1 cellular context compared by ENCODE assay signal in the genomic region with DNA sequence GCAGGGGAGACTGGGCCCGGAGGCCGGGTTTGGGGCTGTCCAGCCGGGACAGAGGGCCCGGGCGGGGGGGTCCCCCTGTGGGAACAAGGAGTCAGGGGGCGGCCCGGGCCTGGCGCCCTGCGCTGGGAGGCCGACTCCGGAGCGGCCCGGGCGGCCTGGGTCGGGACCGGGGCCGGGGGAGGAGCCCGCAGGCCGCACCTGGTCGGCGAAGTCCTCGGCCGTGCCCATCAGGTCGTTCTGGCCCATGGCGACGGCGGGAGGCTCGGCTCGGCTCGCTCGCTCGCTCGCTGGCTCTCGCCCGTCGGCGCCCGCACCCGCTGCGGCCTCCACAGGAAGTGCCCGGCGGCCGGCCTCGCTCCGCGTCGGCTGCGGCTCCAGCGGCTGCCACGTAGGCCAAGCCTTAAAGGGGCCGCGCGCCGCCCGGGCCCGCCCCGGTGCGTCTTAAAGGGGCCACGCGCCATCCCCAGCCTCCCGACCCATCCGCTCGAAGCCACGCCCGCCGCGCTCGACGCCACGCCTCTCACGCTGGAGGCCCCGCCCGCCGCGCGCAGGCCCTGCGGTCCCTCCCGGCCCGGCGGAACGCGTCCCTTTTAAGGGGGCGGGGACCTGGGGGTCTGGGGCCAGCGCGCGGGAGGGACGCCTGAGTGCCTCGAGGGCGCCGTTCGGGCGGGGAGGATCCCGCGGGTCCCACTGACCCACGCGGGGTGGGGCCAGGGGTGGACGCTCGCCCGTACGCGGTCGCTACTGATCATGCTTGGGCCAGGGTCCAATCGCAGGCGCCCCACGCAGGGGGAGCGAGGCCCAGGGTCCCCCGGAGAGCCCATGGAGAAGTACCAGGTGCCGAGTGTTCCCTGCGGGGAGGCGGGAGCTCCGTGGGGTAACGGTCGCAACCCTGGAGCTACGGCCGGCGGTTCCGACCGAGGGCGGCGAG.
TF ChIP-seq lines count a peak whose summit lies in the region.

A gene (plus strand): TSS at position 643 of the 931 bp plus-strand sequence. CDS start 108 bp downstream, at position 751.
A gene (minus strand): TSS at position 337 of the 931 bp plus-strand sequence. CDS start 91 bp downstream, at position 246.

TF ChIP-seq in K562, 482 proteins besides CTCF, POLR2A, EP300 and RAD21 (continued from another document and continues in another):
- TF ChIP-seq, protein P1, sequence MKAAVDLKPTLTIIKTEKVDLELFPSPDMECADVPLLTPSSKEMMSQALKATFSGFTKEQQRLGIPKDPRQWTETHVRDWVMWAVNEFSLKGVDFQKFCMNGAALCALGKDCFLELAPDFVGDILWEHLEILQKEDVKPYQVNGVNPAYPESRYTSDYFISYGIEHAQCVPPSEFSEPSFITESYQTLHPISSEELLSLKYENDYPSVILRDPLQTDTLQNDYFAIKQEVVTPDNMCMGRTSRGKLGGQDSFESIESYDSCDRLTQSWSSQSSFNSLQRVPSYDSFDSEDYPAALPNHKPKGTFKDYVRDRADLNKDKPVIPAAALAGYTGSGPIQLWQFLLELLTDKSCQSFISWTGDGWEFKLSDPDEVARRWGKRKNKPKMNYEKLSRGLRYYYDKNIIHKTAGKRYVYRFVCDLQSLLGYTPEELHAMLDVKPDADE (conservative IDR thresholded peaks at IDR 0.05; ENCODE audit: control insufficient read depth, low read depth, low read length) = peak; percentile 88
- no peak for TF ChIP-seq FOXA1 (IDR thresholded peaks at IDR 0.05; ENCODE audit: borderline replicate concordance)
- TF ChIP-seq GABPB2 (CRISPR knock-in tag; conservative IDR thresholded peaks at IDR 0.05) = no peak
- no peak for TF ChIP-seq ZNF561 (CRISPR knock-in tag; conservative IDR thresholded peaks at IDR 0.05)
- no peak for TF ChIP-seq ESRRB (CRISPR knock-in tag; IDR thresholded peaks at IDR 0.05; ENCODE audit: borderline replicate concordance)
- TF ChIP-seq, protein P2, sequence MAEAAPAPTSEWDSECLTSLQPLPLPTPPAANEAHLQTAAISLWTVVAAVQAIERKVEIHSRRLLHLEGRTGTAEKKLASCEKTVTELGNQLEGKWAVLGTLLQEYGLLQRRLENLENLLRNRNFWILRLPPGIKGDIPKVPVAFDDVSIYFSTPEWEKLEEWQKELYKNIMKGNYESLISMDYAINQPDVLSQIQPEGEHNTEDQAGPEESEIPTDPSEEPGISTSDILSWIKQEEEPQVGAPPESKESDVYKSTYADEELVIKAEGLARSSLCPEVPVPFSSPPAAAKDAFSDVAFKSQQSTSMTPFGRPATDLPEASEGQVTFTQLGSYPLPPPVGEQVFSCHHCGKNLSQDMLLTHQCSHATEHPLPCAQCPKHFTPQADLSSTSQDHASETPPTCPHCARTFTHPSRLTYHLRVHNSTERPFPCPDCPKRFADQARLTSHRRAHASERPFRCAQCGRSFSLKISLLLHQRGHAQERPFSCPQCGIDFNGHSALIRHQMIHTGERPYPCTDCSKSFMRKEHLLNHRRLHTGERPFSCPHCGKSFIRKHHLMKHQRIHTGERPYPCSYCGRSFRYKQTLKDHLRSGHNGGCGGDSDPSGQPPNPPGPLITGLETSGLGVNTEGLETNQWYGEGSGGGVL (CRISPR knock-in tag; IDR thresholded peaks at IDR 0.05) = no peak
- TF ChIP-seq CBX2 (IDR thresholded peaks at IDR 0.05; ENCODE audit: insufficient read depth, low read length, poor library complexity, severe bottlenecking) = no peak
- TF ChIP-seq SETDB1 (IDR thresholded peaks at IDR 0.05; ENCODE audit: low read length) = no peak
- TF ChIP-seq, protein P3, sequence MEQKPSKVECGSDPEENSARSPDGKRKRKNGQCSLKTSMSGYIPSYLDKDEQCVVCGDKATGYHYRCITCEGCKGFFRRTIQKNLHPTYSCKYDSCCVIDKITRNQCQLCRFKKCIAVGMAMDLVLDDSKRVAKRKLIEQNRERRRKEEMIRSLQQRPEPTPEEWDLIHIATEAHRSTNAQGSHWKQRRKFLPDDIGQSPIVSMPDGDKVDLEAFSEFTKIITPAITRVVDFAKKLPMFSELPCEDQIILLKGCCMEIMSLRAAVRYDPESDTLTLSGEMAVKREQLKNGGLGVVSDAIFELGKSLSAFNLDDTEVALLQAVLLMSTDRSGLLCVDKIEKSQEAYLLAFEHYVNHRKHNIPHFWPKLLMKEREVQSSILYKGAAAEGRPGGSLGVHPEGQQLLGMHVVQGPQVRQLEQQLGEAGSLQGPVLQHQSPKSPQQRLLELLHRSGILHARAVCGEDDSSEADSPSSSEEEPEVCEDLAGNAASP (IDR thresholded peaks at IDR 0.05) = no peak
- no peak; a peak in 1 of 4 replicates for TF ChIP-seq TBL1XR1 (IDR thresholded peaks at IDR 0.05; ENCODE audit: low read length in 2 of 2)
- TF ChIP-seq, protein P4, sequence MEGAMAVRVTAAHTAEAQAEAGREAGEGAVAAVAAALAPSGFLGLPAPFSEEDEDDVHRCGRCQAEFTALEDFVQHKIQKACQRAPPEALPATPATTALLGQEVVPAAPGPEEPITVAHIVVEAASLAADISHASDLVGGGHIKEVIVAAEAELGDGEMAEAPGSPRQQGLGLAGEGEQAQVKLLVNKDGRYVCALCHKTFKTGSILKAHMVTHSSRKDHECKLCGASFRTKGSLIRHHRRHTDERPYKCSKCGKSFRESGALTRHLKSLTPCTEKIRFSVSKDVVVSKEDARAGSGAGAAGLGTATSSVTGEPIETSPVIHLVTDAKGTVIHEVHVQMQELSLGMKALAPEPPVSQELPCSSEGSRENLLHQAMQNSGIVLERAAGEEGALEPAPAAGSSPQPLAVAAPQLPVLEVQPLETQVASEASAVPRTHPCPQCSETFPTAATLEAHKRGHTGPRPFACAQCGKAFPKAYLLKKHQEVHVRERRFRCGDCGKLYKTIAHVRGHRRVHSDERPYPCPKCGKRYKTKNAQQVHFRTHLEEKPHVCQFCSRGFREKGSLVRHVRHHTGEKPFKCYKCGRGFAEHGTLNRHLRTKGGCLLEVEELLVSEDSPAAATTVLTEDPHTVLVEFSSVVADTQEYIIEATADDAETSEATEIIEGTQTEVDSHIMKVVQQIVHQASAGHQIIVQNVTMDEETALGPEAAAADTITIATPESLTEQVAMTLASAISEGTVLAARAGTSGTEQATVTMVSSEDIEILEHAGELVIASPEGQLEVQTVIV (CRISPR knock-in tag; IDR thresholded peaks at IDR 0.05; ENCODE audit: borderline replicate concordance) = no peak
- no peak for TF ChIP-seq ZNF197 (CRISPR knock-in tag; IDR thresholded peaks at IDR 0.05; ENCODE audit: low read depth)
- TF ChIP-seq, protein P5, sequence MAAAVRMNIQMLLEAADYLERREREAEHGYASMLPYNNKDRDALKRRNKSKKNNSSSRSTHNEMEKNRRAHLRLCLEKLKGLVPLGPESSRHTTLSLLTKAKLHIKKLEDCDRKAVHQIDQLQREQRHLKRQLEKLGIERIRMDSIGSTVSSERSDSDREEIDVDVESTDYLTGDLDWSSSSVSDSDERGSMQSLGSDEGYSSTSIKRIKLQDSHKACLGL (CRISPR knock-in tag; IDR thresholded peaks at IDR 0.05; ENCODE audit: borderline replicate concordance, poor library complexity, severe bottlenecking) = no peak
- no peak for TF ChIP-seq ZNF41 (CRISPR knock-in tag; conservative IDR thresholded peaks at IDR 0.05)
- TF ChIP-seq ZNF589 (CRISPR knock-in tag; IDR thresholded peaks at IDR 0.05; ENCODE audit: low read depth) = no peak
- TF ChIP-seq, protein P6, sequence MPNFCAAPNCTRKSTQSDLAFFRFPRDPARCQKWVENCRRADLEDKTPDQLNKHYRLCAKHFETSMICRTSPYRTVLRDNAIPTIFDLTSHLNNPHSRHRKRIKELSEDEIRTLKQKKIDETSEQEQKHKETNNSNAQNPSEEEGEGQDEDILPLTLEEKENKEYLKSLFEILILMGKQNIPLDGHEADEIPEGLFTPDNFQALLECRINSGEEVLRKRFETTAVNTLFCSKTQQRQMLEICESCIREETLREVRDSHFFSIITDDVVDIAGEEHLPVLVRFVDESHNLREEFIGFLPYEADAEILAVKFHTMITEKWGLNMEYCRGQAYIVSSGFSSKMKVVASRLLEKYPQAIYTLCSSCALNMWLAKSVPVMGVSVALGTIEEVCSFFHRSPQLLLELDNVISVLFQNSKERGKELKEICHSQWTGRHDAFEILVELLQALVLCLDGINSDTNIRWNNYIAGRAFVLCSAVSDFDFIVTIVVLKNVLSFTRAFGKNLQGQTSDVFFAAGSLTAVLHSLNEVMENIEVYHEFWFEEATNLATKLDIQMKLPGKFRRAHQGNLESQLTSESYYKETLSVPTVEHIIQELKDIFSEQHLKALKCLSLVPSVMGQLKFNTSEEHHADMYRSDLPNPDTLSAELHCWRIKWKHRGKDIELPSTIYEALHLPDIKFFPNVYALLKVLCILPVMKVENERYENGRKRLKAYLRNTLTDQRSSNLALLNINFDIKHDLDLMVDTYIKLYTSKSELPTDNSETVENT (CRISPR knock-in tag; IDR thresholded peaks at IDR 0.05) = peak; percentile 93
- TF ChIP-seq ATF7 (IDR thresholded peaks at IDR 0.05) = no peak; the same call in 1 of the 2 replicates
- TF ChIP-seq POLR2G (IDR thresholded peaks at IDR 0.05; ENCODE audit: low read depth, low read length) = peak; percentile 99
- TF ChIP-seq, protein P7, sequence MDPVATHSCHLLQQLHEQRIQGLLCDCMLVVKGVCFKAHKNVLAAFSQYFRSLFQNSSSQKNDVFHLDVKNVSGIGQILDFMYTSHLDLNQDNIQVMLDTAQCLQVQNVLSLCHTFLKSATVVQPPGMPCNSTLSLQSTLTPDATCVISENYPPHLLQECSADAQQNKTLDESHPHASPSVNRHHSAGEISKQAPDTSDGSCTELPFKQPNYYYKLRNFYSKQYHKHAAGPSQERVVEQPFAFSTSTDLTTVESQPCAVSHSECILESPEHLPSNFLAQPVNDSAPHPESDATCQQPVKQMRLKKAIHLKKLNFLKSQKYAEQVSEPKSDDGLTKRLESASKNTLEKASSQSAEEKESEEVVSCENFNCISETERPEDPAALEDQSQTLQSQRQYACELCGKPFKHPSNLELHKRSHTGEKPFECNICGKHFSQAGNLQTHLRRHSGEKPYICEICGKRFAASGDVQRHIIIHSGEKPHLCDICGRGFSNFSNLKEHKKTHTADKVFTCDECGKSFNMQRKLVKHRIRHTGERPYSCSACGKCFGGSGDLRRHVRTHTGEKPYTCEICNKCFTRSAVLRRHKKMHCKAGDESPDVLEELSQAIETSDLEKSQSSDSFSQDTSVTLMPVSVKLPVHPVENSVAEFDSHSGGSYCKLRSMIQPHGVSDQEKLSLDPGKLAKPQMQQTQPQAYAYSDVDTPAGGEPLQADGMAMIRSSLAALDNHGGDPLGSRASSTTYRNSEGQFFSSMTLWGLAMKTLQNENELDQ (CRISPR knock-in tag; IDR thresholded peaks at IDR 0.05; ENCODE audit: borderline replicate concordance) = no peak
- no peak for TF ChIP-seq NCOA2 (IDR thresholded peaks at IDR 0.05; ENCODE audit: partially characterized antibody in 2 of 2)
- no peak for TF ChIP-seq NCOR1 (IDR thresholded peaks at IDR 0.05)
- TF ChIP-seq, protein P8, sequence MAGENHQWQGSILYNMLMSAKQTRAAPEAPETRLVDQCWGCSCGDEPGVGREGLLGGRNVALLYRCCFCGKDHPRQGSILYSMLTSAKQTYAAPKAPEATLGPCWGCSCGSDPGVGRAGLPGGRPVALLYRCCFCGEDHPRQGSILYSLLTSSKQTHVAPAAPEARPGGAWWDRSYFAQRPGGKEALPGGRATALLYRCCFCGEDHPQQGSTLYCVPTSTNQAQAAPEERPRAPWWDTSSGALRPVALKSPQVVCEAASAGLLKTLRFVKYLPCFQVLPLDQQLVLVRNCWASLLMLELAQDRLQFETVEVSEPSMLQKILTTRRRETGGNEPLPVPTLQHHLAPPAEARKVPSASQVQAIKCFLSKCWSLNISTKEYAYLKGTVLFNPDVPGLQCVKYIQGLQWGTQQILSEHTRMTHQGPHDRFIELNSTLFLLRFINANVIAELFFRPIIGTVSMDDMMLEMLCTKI (IDR thresholded peaks at IDR 0.05; ENCODE audit: partially characterized antibody) = no peak
- no peak for TF ChIP-seq GATA2 (CRISPR knock-in tag; IDR thresholded peaks at IDR 0.05)
- TF ChIP-seq ZNF143 (CRISPR knock-in tag; IDR thresholded peaks at IDR 0.05) = 0 out of 2 replicates have a peak, but pooled peaks have one; percentile 2
- no peak for TF ChIP-seq DIDO1 (tag; IDR thresholded peaks at IDR 0.05; ENCODE audit: low read depth)
- TF ChIP-seq FIP1L1 (IDR thresholded peaks at IDR 0.05; ENCODE audit: low read depth, low read length, poor library complexity, severe bottlenecking) = peak; percentile 59
- no peak for TF ChIP-seq TCF7 (IDR thresholded peaks at IDR 0.05; ENCODE audit: borderline replicate concordance)
- peak; percentile 98 for TF ChIP-seq HNRNPL (IDR thresholded peaks at IDR 0.05; ENCODE audit: low read depth, low read length)
- TF ChIP-seq HNRNPUL1 (IDR thresholded peaks at IDR 0.05; ENCODE audit: low read length) = no peak
- no peak for TF ChIP-seq ZNF324 (CRISPR knock-in tag; IDR thresholded peaks at IDR 0.05)
- 0 out of 2 replicates have a peak, but pooled peaks have one; percentile 65 for TF ChIP-seq KDM2B (CRISPR knock-in tag; IDR thresholded peaks at IDR 0.05)
- TF ChIP-seq, protein P9, sequence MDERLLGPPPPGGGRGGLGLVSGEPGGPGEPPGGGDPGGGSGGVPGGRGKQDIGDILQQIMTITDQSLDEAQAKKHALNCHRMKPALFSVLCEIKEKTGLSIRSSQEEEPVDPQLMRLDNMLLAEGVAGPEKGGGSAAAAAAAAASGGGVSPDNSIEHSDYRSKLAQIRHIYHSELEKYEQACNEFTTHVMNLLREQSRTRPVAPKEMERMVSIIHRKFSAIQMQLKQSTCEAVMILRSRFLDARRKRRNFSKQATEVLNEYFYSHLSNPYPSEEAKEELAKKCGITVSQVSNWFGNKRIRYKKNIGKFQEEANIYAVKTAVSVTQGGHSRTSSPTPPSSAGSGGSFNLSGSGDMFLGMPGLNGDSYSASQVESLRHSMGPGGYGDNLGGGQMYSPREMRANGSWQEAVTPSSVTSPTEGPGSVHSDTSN (CRISPR knock-in tag; IDR thresholded peaks at IDR 0.05; ENCODE audit: low read depth) = no peak
- TF ChIP-seq, protein P9 (tag; conservative IDR thresholded peaks at IDR 0.05; ENCODE audit: low read depth) = no peak
- TF ChIP-seq RHOXF2B (CRISPR knock-in tag; conservative IDR thresholded peaks at IDR 0.05) = no peak
- TF ChIP-seq, protein P10, sequence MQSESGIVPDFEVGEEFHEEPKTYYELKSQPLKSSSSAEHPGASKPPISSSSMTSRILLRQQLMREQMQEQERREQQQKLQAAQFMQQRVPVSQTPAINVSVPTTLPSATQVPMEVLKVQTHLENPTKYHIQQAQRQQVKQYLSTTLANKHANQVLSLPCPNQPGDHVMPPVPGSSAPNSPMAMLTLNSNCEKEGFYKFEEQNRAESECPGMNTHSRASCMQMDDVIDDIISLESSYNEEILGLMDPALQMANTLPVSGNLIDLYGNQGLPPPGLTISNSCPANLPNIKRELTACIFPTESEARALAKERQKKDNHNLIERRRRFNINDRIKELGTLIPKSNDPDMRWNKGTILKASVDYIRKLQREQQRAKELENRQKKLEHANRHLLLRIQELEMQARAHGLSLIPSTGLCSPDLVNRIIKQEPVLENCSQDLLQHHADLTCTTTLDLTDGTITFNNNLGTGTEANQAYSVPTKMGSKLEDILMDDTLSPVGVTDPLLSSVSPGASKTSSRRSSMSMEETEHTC (IDR thresholded peaks at IDR 0.05) = no peak; the same call in 1 of the 2 replicates
- TF ChIP-seq EGR1 (conservative IDR thresholded peaks at IDR 0.05) = no peak
- TF ChIP-seq SNRNP70 (optimal IDR thresholded peaks at IDR 0.05; ENCODE audit: low read depth, low read length) = no peak
- no peak for TF ChIP-seq RBM34 (IDR thresholded peaks at IDR 0.05; ENCODE audit: borderline replicate concordance, insufficient read depth, low read length)
- no peak for TF ChIP-seq MED1 (CRISPR knock-in tag; IDR thresholded peaks at IDR 0.05; ENCODE audit: borderline replicate concordance)
